Comparison of ENCODE assay signal across 17 cellular contexts in the genomic region with DNA sequence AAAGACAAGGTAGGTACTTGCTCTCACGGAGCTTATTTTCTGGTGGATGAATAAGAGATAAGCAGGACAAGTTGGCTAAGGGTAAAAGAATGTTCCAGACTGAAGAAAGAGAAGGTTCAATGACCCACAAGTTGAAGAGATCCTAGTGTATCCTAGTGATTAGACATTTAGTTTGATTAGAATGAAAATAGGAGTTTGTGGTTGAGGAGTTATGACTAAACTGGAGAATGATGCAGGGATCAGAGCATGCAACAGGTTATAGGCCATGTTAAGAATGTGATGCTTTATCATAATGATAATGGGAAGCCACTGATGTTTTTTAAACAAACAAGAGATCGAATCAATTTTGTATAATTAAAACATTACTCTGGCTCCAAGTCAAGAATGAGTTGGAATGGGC.
DNase-seq lines count a peak whose midpoint lies in the region; ATAC-seq lines count a peak whose summit lies in the region.
"Had no signal": no experiment of that assay in that cellular context is flagged by ENCODE, and none has a peak within 500 bp of the region (broad histone marks: within the 10 kb centered on the region; RNA-seq: fewer than 3 reads in every experiment).

No MANE protein-coding gene starts in this region.

- H3K27ac ChIP-seq in aorta (ENCODE audit: low read depth in 1 of 2, low read length in 2 of 2): no peak overlapping the region
- H3K27ac ChIP-seq: A549, C4-2B had no signal

- H3K27me3 ChIP-seq in aorta (ENCODE audit: control insufficient read depth in 1 of 2, insufficient read depth in 2 of 2, low read length in 1 of 2): no peaks in the 10 kb centered on the region
- H3K27me3 ChIP-seq: BE2C had no signal

- intact Hi-C loops in aorta (cut with DNase I): no loop called here

- DNase-seq in HCEC 1CT: peak; percentile 25
- DNase-seq in M059J (ENCODE audit: low read depth): peak; percentile 8
- DNase-seq in iris pigment epithelial cell (ENCODE audit: low read depth): peak; percentile 1
- DNase-seq in aorta: no peak
- no peak for DNase-seq in NCI-H2227 (lab: John Stamatoyannopoulos, UW; ENCODE audit: unreplicated experiment)
- DNase-seq: BE2C; CD4-positive, alpha-beta memory T cell; DMS153; DMS79 treated with DMSO at 0.1 percent for 48 hours; GOT3; H9 had no signal

- H3K4me3 ChIP-seq in aorta (ENCODE audit: low read length in 2 of 2): no peak overlapping the region
- H3K4me3 ChIP-seq: A549, GM12878, K562 had no signal

- no peaks in the 10 kb centered on the region for H3K36me3 ChIP-seq in aorta (ENCODE audit: control insufficient read depth in 1 of 2, insufficient read depth in 2 of 2, low read length in 1 of 2)
- H3K36me3 ChIP-seq: BE2C had no signal

- WGBS in aorta, 2 donors: 35 to 38% methylated on average over 2 of the region's 2 CpGs

- H3K4me1 ChIP-seq in aorta (ENCODE audit: control insufficient read depth in 1 of 2, insufficient read depth in 2 of 2, low read length in 2 of 2): peaks cover 3 to 4% of the 10 kb centered on the region in 2 donors
- H3K4me1 ChIP-seq: A549, BE2C had no signal

- no peaks in the 10 kb centered on the region for H3K9me3 ChIP-seq in aorta (ENCODE audit: control insufficient read depth, low read length)
- H3K9me3 ChIP-seq: A549, BE2C had no signal

- ATAC-seq in aorta (ENCODE audit: low FRiP score) (no peak), GM19397 (IDR thresholded peaks at IDR 0.05; ENCODE audit: unreplicated experiment) (no peak)
- ATAC-seq: A549, GM12878, HepG2, K562 had no signal

Comparison
In these comparisons a context has a peak if more than half of its experiments do, and no peak if none do; other contexts are left out.
1. DNase-seq: peak in HCEC 1CT (single experiment), M059J (single experiment) and iris pigment epithelial cell (single experiment); none in aorta (0 of 2) and NCI-H2227 (single experiment).